In genomic region chr21:16460936-16461335, GRCh38 we compare ENCODE assay signal across 22 cellular contexts.
DNase-seq lines count a peak whose midpoint lies in the region; ATAC-seq and TF ChIP-seq lines count a peak whose summit lies in the region.
"Had no signal": no experiment of that assay in that cellular context is flagged by ENCODE, and none has a peak within 500 bp of the region (broad histone marks: within the 10 kb centered on the region; RNA-seq: fewer than 3 reads in every experiment).

No MANE protein-coding gene starts in this region.

- H4K91ac ChIP-seq in neuronal stem cell (ENCODE audit: low read depth, low read length, poor library complexity), result no peak overlapping the region

- H2AK5ac ChIP-seq in neuronal stem cell (ENCODE audit: low read depth, low read length), result no peak overlapping the region

- H3K79me2 ChIP-seq in DOHH2 (ENCODE audit: control insufficient read depth, low read length), result no peaks in the 10 kb centered on the region

- H3K27me3 ChIP-seq in DOHH2 (ENCODE audit: control insufficient read depth, low read length), result no peaks in the 10 kb centered on the region
- no peaks in the 10 kb centered on the region for H3K27me3 ChIP-seq in neuronal stem cell (ENCODE audit: control insufficient read depth in 3 of 3, insufficient read depth in 3 of 3, low read depth in 1 of 3, low read length in 3 of 3)
- H3K27me3 ChIP-seq: ascending aorta, heart right ventricle, tibial artery had no signal

- H3K27ac Mint-ChIP-seq in glutamatergic neuron (ENCODE audit: unreplicated experiment), result no peak overlapping the region
- H3K27ac Mint-ChIP-seq: activated B cell treated with CpG ODN at 0.5 μM for 24 hours; CD4-positive, alpha-beta T cell; naive thymus-derived CD8-positive, alpha-beta T cell had no signal

- no peaks in the 10 kb centered on the region for H3K9me2 ChIP-seq in DOHH2 (replicated peaks; ENCODE audit: control insufficient read depth, low read length)

- no peaks in the 10 kb centered on the region for H3K36me3 ChIP-seq in DOHH2 (ENCODE audit: control insufficient read depth, low read length)
- H3K36me3 ChIP-seq in neuronal stem cell (replicated peaks in 1 of 2; ENCODE audit: control insufficient read depth in 2 of 2, insufficient read depth in 2 of 2, low read length in 2 of 2), result no peaks in the 10 kb centered on the region
- H3K36me3 ChIP-seq: ascending aorta, heart right ventricle, tibial artery had no signal

- H3K9me3 Mint-ChIP-seq in glutamatergic neuron (ENCODE audit: unreplicated experiment), result peaks cover 3% of the 10 kb centered on the region

- H3K4me1 ChIP-seq in DOHH2 (ENCODE audit: control insufficient read depth, low read length) (no peaks in the 10 kb centered on the region), neuronal stem cell (ENCODE audit: control insufficient read depth in 2 of 2, insufficient read depth in 1 of 2, low read depth in 1 of 2, low read length in 2 of 2) (peaks cover 3 to 5% of the 10 kb centered on the region in 2 donors)
- H3K4me1 ChIP-seq: ascending aorta had no signal

- peaks cover 6% of the 10 kb centered on the region for H3K36me3 Mint-ChIP-seq in glutamatergic neuron (ENCODE audit: unreplicated experiment)
- H3K36me3 Mint-ChIP-seq: naive thymus-derived CD8-positive, alpha-beta T cell had no signal

- H3K9me3 ChIP-seq in DOHH2 (ENCODE audit: control insufficient read depth, insufficient read depth, low read length) (no peaks in the 10 kb centered on the region), neuronal stem cell (replicated peaks in 1 of 2; ENCODE audit: control insufficient read depth in 2 of 2, insufficient read depth in 1 of 2, low read depth in 1 of 2, low read length in 2 of 2) (peaks cover 2 to 32% of the 10 kb centered on the region in 2 donors)
- H3K9me3 ChIP-seq: ascending aorta, tibial artery had no signal

- TF ChIP-seq CTCF in DOHH2 (IDR thresholded peaks at IDR 0.05; ENCODE audit: low read depth, low read length, poor library complexity, severe bottlenecking), result peak; percentile 8
- peak; percentile 19 for TF ChIP-seq CTCF in glutamatergic neuron (IDR thresholded peaks at IDR 0.05; ENCODE audit: partially characterized antibody, unreplicated experiment)

- no peak overlapping the region for H3K14ac ChIP-seq in neuronal stem cell (ENCODE audit: low read length)

- H4K20me1 ChIP-seq in DOHH2 (ENCODE audit: control insufficient read depth, insufficient read depth, low read depth, low read length), result no peaks in the 10 kb centered on the region

- H3K23ac ChIP-seq in neuronal stem cell (ENCODE audit: low read depth, low read length, poor library complexity), result no peak overlapping the region

- H4K8ac ChIP-seq in neuronal stem cell (ENCODE audit: low read depth, low read length), result no peak overlapping the region

- H2BK12ac ChIP-seq in neuronal stem cell (ENCODE audit: low read length), result no peak overlapping the region

- no peak overlapping the region for H3K27ac ChIP-seq in DOHH2 (ENCODE audit: low read depth, low read length)
- no peak overlapping the region for H3K27ac ChIP-seq in neuronal stem cell (replicated peaks; ENCODE audit: low read length)
- H3K27ac ChIP-seq: ascending aorta, heart right ventricle, tibial artery had no signal

- no peak overlapping the region for H3K9ac ChIP-seq in neuronal stem cell (ENCODE audit: low read depth, low read length, poor library complexity)

- no peak overlapping the region for H3K4me3 ChIP-seq in DOHH2 (ENCODE audit: low read length)
- H3K4me3 ChIP-seq in Jurkat, Clone E6-1 (ENCODE audit: low read length), result no peak overlapping the region
- no peak overlapping the region for H3K4me3 ChIP-seq in neuronal stem cell (ENCODE audit: low read length in 2 of 2)
- H3K4me3 ChIP-seq: ascending aorta, heart right ventricle, tibial artery had no signal

- DNase-seq in Jurkat, Clone E6-1 (ENCODE audit: low read depth, low spot score), result peak; percentile 9
- DNase-seq in SKM-1 treated with dmso at 0.1 percent for 144 hours (lab: John Stamatoyannopoulos, UW; ENCODE audit: unreplicated experiment) (peak; percentile 25), glutamatergic neuron (no peak), neuronal stem cell (ENCODE audit: low spot score) (no peak)
- DNase-seq: activated B cell treated with CpG ODN at 0.5 μM for 24 hours; activated naive CD4-positive, alpha-beta T cell treated with anti-CD3 and anti-CD28 coated beads, Interleukin-2, amount 50 U/mL, for 16 hours; activated T-cell treated with anti-CD3 and anti-CD28 coated beads, Interleukin-2, amount 50 U/mL, for 4 hours; CD4-positive, alpha-beta T cell; GOT3; heart right ventricle; MV-4-11; naive thymus-derived CD8-positive, alpha-beta T cell; NCI-H2029; Right ventricle myocardium superior; stimulated activated naive CD4-positive, alpha-beta T cell treated with Interleukin-2 at 50 U/mL for 16 hours; T-helper 2 cell; tibial artery had no signal

- H3K27me3 Mint-ChIP-seq in glutamatergic neuron (ENCODE audit: unreplicated experiment), result no peaks in the 10 kb centered on the region
- H3K27me3 Mint-ChIP-seq: activated B cell treated with CpG ODN at 0.5 μM for 24 hours; CD4-positive, alpha-beta T cell had no signal

- no peak overlapping the region for H2AFZ ChIP-seq in neuronal stem cell (ENCODE audit: low read length)

- no peaks in the 10 kb centered on the region for H3F3A ChIP-seq in DOHH2 (ENCODE audit: control insufficient read depth, insufficient read depth)

- no peak overlapping the region for H2BK5ac ChIP-seq in neuronal stem cell (ENCODE audit: low read length)

- WGBS in neuronal stem cell (ENCODE audit: extremely low coverage in 2 of 2, insufficient read length in 2 of 2, insufficient replicate concordance in 1 of 2), 2 donors, result no CpG with 5 or more reads among the region's 2 CpGs

- H2BK120ac ChIP-seq in neuronal stem cell (ENCODE audit: low read depth, low read length), result no peak overlapping the region

- no peak overlapping the region for H3K18ac ChIP-seq in neuronal stem cell (ENCODE audit: low read length)

- no peak overlapping the region for H2BK15ac ChIP-seq in neuronal stem cell (ENCODE audit: low read length)

- H3K4me1 Mint-ChIP-seq in glutamatergic neuron (ENCODE audit: low read depth, unreplicated experiment), result peaks cover 5% of the 10 kb centered on the region
- H3K4me1 Mint-ChIP-seq: activated B cell treated with CpG ODN at 0.5 μM for 24 hours; naive thymus-derived CD8-positive, alpha-beta T cell had no signal

- H3K4ac ChIP-seq in neuronal stem cell (ENCODE audit: low read length), result no peak overlapping the region

- no peak overlapping the region for H3K4me3 Mint-ChIP-seq in glutamatergic neuron (ENCODE audit: unreplicated experiment)
- H3K4me3 Mint-ChIP-seq: activated B cell treated with CpG ODN at 0.5 μM for 24 hours; activated T-cell treated with anti-CD3 and anti-CD28 coated beads, Interleukin-2, amount 50 U/mL, for 4 hours; CD4-positive, alpha-beta T cell; naive thymus-derived CD8-positive, alpha-beta T cell had no signal

- no peak overlapping the region for H3K4me2 ChIP-seq in DOHH2 (ENCODE audit: low read length)
- no peak overlapping the region for H3K4me2 ChIP-seq in neuronal stem cell (ENCODE audit: insufficient read depth, low read length, poor library complexity, severe bottlenecking)

- H3K79me1 ChIP-seq in neuronal stem cell (ENCODE audit: low read depth, low read length), result no peaks in the 10 kb centered on the region

- ATAC-seq in HG03442 (IDR thresholded peaks at IDR 0.05; ENCODE audit: unreplicated experiment) (no peak), HG03280 (IDR thresholded peaks at IDR 0.05; ENCODE audit: unreplicated experiment) (no peak), GM18870 (IDR thresholded peaks at IDR 0.05; ENCODE audit: unreplicated experiment) (no peak)
- ATAC-seq: activated T-cell treated with anti-CD3 and anti-CD28 coated beads, Interleukin-2, amount 50 U/mL, for 4 hours; naive thymus-derived CD8-positive, alpha-beta T cell had no signal

Comparison
In these comparisons a context has a peak if more than half of its experiments do, and no peak if none do; other contexts are left out.
1. DNase-seq: peak in Jurkat, Clone E6-1 (single experiment) and SKM-1 treated with dmso at 0.1 percent for 144 hours (single experiment); none in glutamatergic neuron (single experiment) and neuronal stem cell (single experiment).